35 cellular contexts compared by ENCODE assay signal in the genomic region with DNA sequence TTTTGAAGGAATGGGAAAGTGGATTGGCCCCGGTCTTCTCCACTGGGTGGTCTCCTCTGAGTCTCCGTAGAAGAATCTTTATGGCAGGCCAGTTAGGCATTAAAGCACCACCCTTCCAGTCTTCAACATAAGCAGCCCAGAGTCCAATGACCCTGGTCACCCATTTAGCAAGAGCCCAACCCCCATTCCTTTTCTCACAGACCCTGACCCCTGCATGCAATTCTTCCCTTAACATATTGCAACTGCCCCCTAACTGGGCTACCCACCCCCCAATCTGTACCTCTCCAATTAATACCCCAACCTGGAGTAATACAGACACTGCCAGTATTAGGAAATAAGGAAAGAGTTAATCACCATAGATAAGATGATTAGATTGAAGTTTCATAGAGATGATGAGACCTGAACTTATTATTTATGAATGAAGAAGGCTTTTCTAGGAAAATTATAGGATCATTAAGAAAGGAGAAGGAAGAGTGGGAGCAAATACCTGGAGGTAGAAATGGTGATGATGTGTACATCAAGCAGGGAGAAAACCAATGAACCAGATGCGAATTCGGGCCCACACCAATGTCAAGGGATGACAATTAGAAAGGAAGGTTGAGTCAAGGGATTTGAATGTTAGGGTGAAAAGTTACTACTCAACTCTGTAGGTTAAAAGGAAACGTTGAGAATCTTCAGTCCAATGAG. TPM values are rescaled to one million over a fixed set of nuclear protein-coding genes. Genes with fewer than 3 reads are reported as not detected.
"Had no signal": no experiment of that assay in that cellular context is flagged by ENCODE, and none has a peak within 500 bp of the region (broad histone marks: within the 10 kb centered on the region; RNA-seq: fewer than 3 reads in every experiment).

No MANE protein-coding gene starts in this region.

- H3K4me3 Mint-ChIP-seq: activated CD4-positive, alpha-beta T cell treated with anti-CD3 and anti-CD28 coated beads for 36 hours; activated naive CD4-positive, alpha-beta T cell treated with anti-CD3 and anti-CD28 coated beads, Interleukin-2, amount 10 ng/mL, durations not matched to agents 7 days and 5 days; activated naive CD8-positive, alpha-beta T cell treated with anti-CD3 and anti-CD28 coated beads, Interleukin-2, amount 10 ng/mL, durations not matched to agents 7 days and 5 days; activated T-helper 1 cell treated with anti-CD3 and anti-CD28 coated beads, Interleukin-12 subunit alpha, Interleukin-12 subunit beta, Interleukin-2, Interleukin-4 antibody, amounts not matched to agents 30 ng/mL and 10 ng/mL and 1 ng/mL, durations not matched to agents 14 hours and 24 hours and 36 hours; natural killer cell treated with Interleukin-12 subunit alpha and Interleukin-12 subunit beta and Interleukin-15 and Interleukin-18, amount 100 ng/mL, for 72 hours; T-helper 2 cell treated with Interferon-gamma antibody and Interleukin-4, amounts not matched to agents 5 μg/mL and 100 μg/mL, for 36 hours had no signal

- H3K27ac Mint-ChIP-seq: activated CD4-positive, alpha-beta T cell treated with anti-CD3 and anti-CD28 coated beads for 36 hours; activated naive CD4-positive, alpha-beta T cell treated with anti-CD3 and anti-CD28 coated beads, Interleukin-2, amount 10 ng/mL, durations not matched to agents 7 days and 5 days; activated naive CD8-positive, alpha-beta T cell treated with anti-CD3 and anti-CD28 coated beads, Interleukin-2, amount 10 ng/mL, durations not matched to agents 7 days and 5 days; activated T-helper 1 cell treated with anti-CD3 and anti-CD28 coated beads, Interleukin-12 subunit alpha, Interleukin-12 subunit beta, Interleukin-2, Interleukin-4 antibody, amounts not matched to agents 30 ng/mL and 10 ng/mL and 1 ng/mL, durations not matched to agents 14 hours and 24 hours and 36 hours; natural killer cell treated with Interleukin-12 subunit alpha and Interleukin-12 subunit beta and Interleukin-15 and Interleukin-18, amount 100 ng/mL, for 72 hours; T-helper 2 cell treated with Interferon-gamma antibody and Interleukin-4, amounts not matched to agents 5 μg/mL and 100 μg/mL, for 36 hours had no signal

- H3K36me3 Mint-ChIP-seq: activated naive CD4-positive, alpha-beta T cell treated with anti-CD3 and anti-CD28 coated beads, Interleukin-2, amount 10 ng/mL, durations not matched to agents 7 days and 5 days; activated naive CD8-positive, alpha-beta T cell treated with anti-CD3 and anti-CD28 coated beads, Interleukin-2, amount 10 ng/mL, durations not matched to agents 7 days and 5 days; natural killer cell treated with Interleukin-12 subunit alpha and Interleukin-12 subunit beta and Interleukin-15 and Interleukin-18, amount 100 ng/mL, for 72 hours had no signal

- H3K27me3 ChIP-seq: ascending aorta, foreskin keratinocyte, heart right ventricle, testis, transverse colon had no signal

- H3K4me3 ChIP-seq: ascending aorta, lung, mucosa of descending colon, testis had no signal

- H3K4me1 ChIP-seq: foreskin keratinocyte had no signal

- H3K9me3 Mint-ChIP-seq: activated naive CD4-positive, alpha-beta T cell treated with anti-CD3 and anti-CD28 coated beads, Interleukin-2, amount 10 ng/mL, durations not matched to agents 7 days and 5 days; activated naive CD8-positive, alpha-beta T cell treated with anti-CD3 and anti-CD28 coated beads, Interleukin-2, amount 10 ng/mL, durations not matched to agents 7 days and 5 days; activated T-helper 1 cell treated with anti-CD3 and anti-CD28 coated beads, Interleukin-12 subunit alpha, Interleukin-12 subunit beta, Interleukin-2, Interleukin-4 antibody, amounts not matched to agents 30 ng/mL and 10 ng/mL and 1 ng/mL, durations not matched to agents 14 hours and 24 hours and 36 hours; natural killer cell treated with Interleukin-12 subunit alpha and Interleukin-12 subunit beta and Interleukin-15 and Interleukin-18, amount 100 ng/mL, for 72 hours; T-helper 2 cell treated with Interferon-gamma antibody and Interleukin-4, amounts not matched to agents 5 μg/mL and 100 μg/mL, for 36 hours had no signal

- DNase-seq: activated CD4-positive, alpha-beta T cell treated with anti-CD3 and anti-CD28 coated beads for 36 hours; activated CD4-positive, alpha-beta T cell treated with anti-CD3 and anti-CD28 coated beads, Interleukin-2, amount 50 U/mL, for 4 hours; activated CD4-positive, CD25-positive, alpha-beta regulatory T cell; activated CD8-positive, alpha-beta memory T cell treated with anti-CD3 and anti-CD28 coated beads for 24 hours; activated effector memory CD4-positive, alpha-beta T cell treated with anti-CD3 and anti-CD28 coated beads, Interleukin-2, amount 50 U/mL, for 16 hours; activated naive CD4-positive, alpha-beta T cell treated with anti-CD3 and anti-CD28 coated beads, Interleukin-2, amount 10 ng/mL, durations not matched to agents 7 days and 5 days; activated naive CD8-positive, alpha-beta T cell treated with anti-CD3 and anti-CD28 coated beads, Interleukin-2, amount 10 ng/mL, durations not matched to agents 7 days and 5 days; activated T-cell treated with anti-CD3 and anti-CD28 coated beads, Interleukin-2, amount 50 U/mL, for 1 hour; effector CD8-positive, alpha-beta T cell; foreskin keratinocyte; heart right ventricle; left ventricle myocardium inferior; mesendoderm; mucosa of descending colon; retina; stimulated activated CD4-positive, alpha-beta T cell treated with anti-CD3 and anti-CD28 coated beads, Interleukin-12 subunit alpha, Interleukin-12 subunit beta, amount 100 ng/mL, for 4 hours; stimulated activated CD4-positive, alpha-beta T cell treated with anti-CD3 and anti-CD28 coated beads, Interleukin-4, amount 100 ng/mL, for 1 hour; stimulated activated naive CD8-positive, alpha-beta T cell treated with anti-CD3 and anti-CD28 coated beads, Interleukin-15, Interleukin-2, amounts not matched to agents 100 U/mL and 50 U/mL, for 24 hours; T-helper 1 cell; testis; transverse colon had no signal

- H3K4me1 Mint-ChIP-seq: activated naive CD4-positive, alpha-beta T cell treated with anti-CD3 and anti-CD28 coated beads, Interleukin-2, amount 10 ng/mL, durations not matched to agents 7 days and 5 days had no signal

- H3K9me3 ChIP-seq: ascending aorta, heart right ventricle, left ventricle myocardium inferior, mucosa of descending colon, testis, transverse colon had no signal

- FAIRE-seq: bronchial epithelial cell, colon had no signal

- H3K27ac ChIP-seq: ascending aorta, foreskin keratinocyte, left ventricle myocardium inferior, testis had no signal

- H3K36me3 ChIP-seq: ascending aorta, transverse colon had no signal

RNA-seq across cellular contexts. Expression of a gene that starts 2.4 kb away (rescaled TPM):
- total RNA-seq: activated CD4-positive, alpha-beta T cell treated with anti-CD3 and anti-CD28 coated beads for 36 hours; bronchial epithelial cell had no signal

RNA-seq across cellular contexts. Expression of a gene that starts 12.6 kb away (rescaled TPM):
- total RNA-seq: activated CD4-positive, alpha-beta T cell treated with anti-CD3 and anti-CD28 coated beads for 36 hours; activated naive CD8-positive, alpha-beta T cell treated with anti-CD3 and anti-CD28 coated beads, Interleukin-2, amount 10 ng/mL, durations not matched to agents 7 days and 5 days; activated T-helper 1 cell treated with anti-CD3 and anti-CD28 coated beads, Interleukin-12 subunit alpha, Interleukin-12 subunit beta, Interleukin-2, Interleukin-4 antibody, amounts not matched to agents 30 ng/mL and 10 ng/mL and 1 ng/mL, durations not matched to agents 14 hours and 24 hours and 36 hours; ascending aorta; bronchial epithelial cell; foreskin keratinocyte; glomerular endothelial cell; left ventricle myocardium inferior; mucosa of descending colon; myocyte; natural killer cell treated with Interleukin-12 subunit alpha and Interleukin-12 subunit beta and Interleukin-15 and Interleukin-18, amount 100 ng/mL, for 72 hours; osteocyte; testis; transverse colon; urinary bladder had no signal
- polyA plus RNA-seq: esophagus, foreskin keratinocyte had no signal

RNA-seq across cellular contexts. Expression of a gene that starts 28.1 kb away (rescaled TPM):
- total RNA-seq: activated CD4-positive, alpha-beta T cell treated with anti-CD3 and anti-CD28 coated beads for 36 hours; activated naive CD8-positive, alpha-beta T cell treated with anti-CD3 and anti-CD28 coated beads, Interleukin-2, amount 10 ng/mL, durations not matched to agents 7 days and 5 days; activated T-helper 1 cell treated with anti-CD3 and anti-CD28 coated beads, Interleukin-12 subunit alpha, Interleukin-12 subunit beta, Interleukin-2, Interleukin-4 antibody, amounts not matched to agents 30 ng/mL and 10 ng/mL and 1 ng/mL, durations not matched to agents 14 hours and 24 hours and 36 hours; ascending aorta; bronchial epithelial cell; dermis microvascular lymphatic vessel endothelial cell; fibroblast of lung; foreskin keratinocyte; glomerular endothelial cell; myocyte; natural killer cell treated with Interleukin-12 subunit alpha and Interleukin-12 subunit beta and Interleukin-15 and Interleukin-18, amount 100 ng/mL, for 72 hours; osteocyte; testis had no signal
- polyA plus RNA-seq: foreskin keratinocyte had no signal
